ENCODE assay signal across 8 cellular contexts in genomic region chr10:130109796-130110235, GRCh38. TPM values are rescaled to one million over a fixed set of nuclear protein-coding genes. Genes with fewer than 3 reads are reported as not detected.
A peak's percentile ranks its signal among the peaks of the same experiment; 100 is the strongest.
DNase-seq lines count a peak whose midpoint lies in the region; ATAC-seq lines count a peak whose summit lies in the region.

No MANE protein-coding gene starts in this region.

- peaks cover 17% of the 10 kb centered on the region for H3K79me1 ChIP-seq in mesenchymal stem cell (replicated peaks; ENCODE audit: low read length, poor library complexity, severe bottlenecking)

- H3K27me3 Mint-ChIP-seq in activated CD8-positive, alpha-beta memory T cell treated with anti-CD3 and anti-CD28 coated beads, Interleukin-2, amount 10 ng/mL, durations not matched to agents 7 days and 5 days: no peaks in the 10 kb centered on the region

- H2BK5ac ChIP-seq in mesenchymal stem cell (ENCODE audit: low read depth, low read length, poor library complexity, severe bottlenecking): no peak overlapping the region

- peak overlapping the region; percentile 97 for H2AFZ ChIP-seq in mesenchymal stem cell (ENCODE audit: low read depth, low read length)

- H3K4me1 ChIP-seq in endocrine pancreas (ENCODE audit: control insufficient read depth, insufficient read depth, low read length): no peaks in the 10 kb centered on the region
- peaks cover 11% of the 10 kb centered on the region for H3K4me1 ChIP-seq in mesenchymal stem cell (ENCODE audit: control insufficient read depth, insufficient read depth, low read depth, low read length)

- H3K18ac ChIP-seq in mesenchymal stem cell (ENCODE audit: low read depth in 1 of 2, low read length in 2 of 2): peak overlapping the region; percentile 80 to 95

- H3K9me3 ChIP-seq in endocrine pancreas (ENCODE audit: control insufficient read depth, low read length) (no peaks in the 10 kb centered on the region), mesenchymal stem cell (ENCODE audit: control insufficient read depth, low read length) (no peaks in the 10 kb centered on the region)

- peak overlapping the region; percentile 69 for H3K27ac ChIP-seq in mesenchymal stem cell (ENCODE audit: low read length, poor library complexity, severe bottlenecking)

- H3K9ac ChIP-seq in endocrine pancreas (ENCODE audit: control insufficient read depth, insufficient read depth, low read length) (peak overlapping the region; percentile 85), mesenchymal stem cell (ENCODE audit: low read length) (peak overlapping the region; percentile 97)

- H3K36me3 ChIP-seq in endocrine pancreas (ENCODE audit: control insufficient read depth, insufficient read depth, low read length): no peaks in the 10 kb centered on the region
- peaks cover 0 to 4% of the 10 kb centered on the region in 2 experiments for H3K36me3 ChIP-seq in mesenchymal stem cell (ENCODE audit: control insufficient read depth in 1 of 2, insufficient read depth in 2 of 2, low read depth in 1 of 2, low read length in 2 of 2)

- peak overlapping the region; percentile 35 for H2AK5ac ChIP-seq in mesenchymal stem cell (ENCODE audit: low read length, severe bottlenecking)

- H3K4me3 ChIP-seq in endocrine pancreas (ENCODE audit: control insufficient read depth, insufficient read depth, low read length) (peak overlapping the region; percentile 49), mesenchymal stem cell (ENCODE audit: insufficient read depth in 1 of 2, low read depth in 1 of 2, low read length in 2 of 2) (peak overlapping the region; percentile 85 to 98)

- H3K14ac ChIP-seq in mesenchymal stem cell (ENCODE audit: low read length in 2 of 2): peak overlapping the region in 1 of 2 experiments; percentile 91

- H3K27me3 ChIP-seq in endocrine pancreas (ENCODE audit: control insufficient read depth, insufficient read depth, low read length) (no peaks in the 10 kb centered on the region), mesenchymal stem cell (ENCODE audit: control insufficient read depth in 1 of 2, insufficient read depth in 1 of 2, low read length in 2 of 2) (no peaks in the 10 kb centered on the region)

- CTCF ChIA-PET in activated CD8-positive, alpha-beta memory T cell treated with anti-CD3 and anti-CD28 coated beads, Interleukin-2, amount 10 ng/mL, durations not matched to agents 7 days and 5 days (lab: Charles Lee): interaction anchor here (0.8 to 3.8 kb wide), 22 partner anchors 11 to 1898 kb away, joined by 3 to 48 read pairs (median 4); partner anchors contain the start of gene GLRX3

- H3K4ac ChIP-seq in mesenchymal stem cell (ENCODE audit: low read depth in 1 of 2, low read length in 2 of 2): peak overlapping the region; percentile 83

- peak overlapping the region; percentile 97 for H3K27ac Mint-ChIP-seq in activated CD8-positive, alpha-beta memory T cell treated with anti-CD3 and anti-CD28 coated beads, Interleukin-2, amount 10 ng/mL, durations not matched to agents 7 days and 5 days

- H3K36me3 Mint-ChIP-seq in activated CD8-positive, alpha-beta memory T cell treated with anti-CD3 and anti-CD28 coated beads, Interleukin-2, amount 10 ng/mL, durations not matched to agents 7 days and 5 days: peaks cover 14% of the 10 kb centered on the region

- no peaks in the 10 kb centered on the region for H3K9me3 Mint-ChIP-seq in activated CD8-positive, alpha-beta memory T cell treated with anti-CD3 and anti-CD28 coated beads, Interleukin-2, amount 10 ng/mL, durations not matched to agents 7 days and 5 days (ENCODE audit: low read depth)

- peak overlapping the region in 1 of 2 experiments; percentile 80 for H2BK12ac ChIP-seq in mesenchymal stem cell (ENCODE audit: low read length in 2 of 2)

- peak overlapping the region; percentile 71 for H2BK120ac ChIP-seq in mesenchymal stem cell (ENCODE audit: low read depth, low read length)

- H3K4me2 ChIP-seq in mesenchymal stem cell (ENCODE audit: low read length, poor library complexity, severe bottlenecking): peak overlapping the region; percentile 99

- WGBS in mesenchymal stem cell: 1% methylated on average over 8 of the region's 8 CpGs

- peak overlapping the region; percentile 98 for H3K4me3 Mint-ChIP-seq in activated CD8-positive, alpha-beta memory T cell treated with anti-CD3 and anti-CD28 coated beads, Interleukin-2, amount 10 ng/mL, durations not matched to agents 7 days and 5 days

- H3K23ac ChIP-seq in mesenchymal stem cell (ENCODE audit: low read length in 2 of 2): peak overlapping the region in 1 of 2 experiments; percentile 87

- ATAC-seq in HG02970 (IDR thresholded peaks at IDR 0.05; ENCODE audit: low FRiP score, unreplicated experiment) (peak; percentile 0), HG02642 (IDR thresholded peaks at IDR 0.05; ENCODE audit: poor library complexity, unreplicated experiment) (no peak)
- no peak for ATAC-seq in activated CD8-positive, alpha-beta memory T cell treated with anti-CD3 and anti-CD28 coated beads, Interleukin-2, amount 10 ng/mL, durations not matched to agents 7 days and 5 days

- H4K91ac ChIP-seq in mesenchymal stem cell (ENCODE audit: low read length): peak overlapping the region; percentile 84

- peak; percentile 88 for DNase-seq in CD1c-positive myeloid dendritic cell (ENCODE audit: extremely low spot score)
- peak; percentile 69 for DNase-seq in NCI-H748 (lab: John Stamatoyannopoulos, UW; ENCODE audit: unreplicated experiment)
- peak; percentile 79 for DNase-seq in activated CD8-positive, alpha-beta memory T cell treated with anti-CD3 and anti-CD28 coated beads, Interleukin-2, amount 10 ng/mL, durations not matched to agents 7 days and 5 days
- DNase-seq in mesenchymal stem cell: peak; percentile 87
- DNase-seq in stimulated activated CD8-positive, alpha-beta memory T cell treated with anti-CD3 and anti-CD28 coated beads, Interleukin-15, amount 100 ng/mL, for 1 hour (ENCODE audit: low read depth): peak; percentile 52

- peak overlapping the region; percentile 51 for H4K8ac ChIP-seq in mesenchymal stem cell (ENCODE audit: low read length)

- peaks cover 50% of the 10 kb centered on the region for H3K4me1 Mint-ChIP-seq in activated CD8-positive, alpha-beta memory T cell treated with anti-CD3 and anti-CD28 coated beads, Interleukin-2, amount 10 ng/mL, durations not matched to agents 7 days and 5 days

- H2BK15ac ChIP-seq in mesenchymal stem cell (ENCODE audit: low read depth, poor library complexity, severe bottlenecking): peak overlapping the region; percentile 74

RNA-seq across cellular contexts. Expression of gene C10orf143, which starts 0.8 kb away (rescaled TPM):
- total RNA-seq in activated CD8-positive, alpha-beta memory T cell treated with anti-CD3 and anti-CD28 coated beads, Interleukin-2, amount 10 ng/mL, durations not matched to agents 7 days and 5 days: 1 to 10 TPM; 2.7 to 4.3 TPM
- polyA plus RNA-seq in mesenchymal stem cell (2013, experiment 1 of 2): 1.1 TPM
- polyA plus RNA-seq in mesenchymal stem cell (2013, experiment 2 of 2): 1.2 TPM

RNA-seq across cellular contexts. Expression of gene GLRX3, which starts 26.4 kb away (rescaled TPM):
- 10 to 100 TPM; 65.0 to 89.7 TPM for total RNA-seq in activated CD8-positive, alpha-beta memory T cell treated with anti-CD3 and anti-CD28 coated beads, Interleukin-2, amount 10 ng/mL, durations not matched to agents 7 days and 5 days
- 136 TPM for polyA plus RNA-seq in mesenchymal stem cell (2013, experiment 1 of 2)
- 138 TPM for polyA plus RNA-seq in mesenchymal stem cell (2013, experiment 2 of 2)
